9 cellular contexts compared by ENCODE assay signal in genomic region chr3:32313723-32314473, GRCh38.
A peak's percentile ranks its signal among the peaks of the same experiment; 100 is the strongest.
DNase-seq lines count a peak whose midpoint lies in the region; ATAC-seq and TF ChIP-seq lines count a peak whose summit lies in the region.
"Had no signal": no experiment of that assay in that cellular context is flagged by ENCODE, and none has a peak within 500 bp of the region (broad histone marks: within the 10 kb centered on the region; RNA-seq: fewer than 3 reads in every experiment).

No MANE protein-coding gene starts in this region.

- no peak overlapping the region for H3K4me3 ChIP-seq in fibroblast of mammary gland (ENCODE audit: control insufficient read depth, low read depth, low read length)

- peak overlapping the region; percentile 82 for H3K27ac Mint-ChIP-seq in stimulated activated naive CD8-positive, alpha-beta T cell treated with anti-CD3 and anti-CD28 coated beads, Interleukin-15, Interleukin-2, amounts not matched to agents 100 ng/mL and 50 ng/mL, for 24 hours

- H3K9me3 Mint-ChIP-seq in stimulated activated naive CD8-positive, alpha-beta T cell treated with anti-CD3 and anti-CD28 coated beads, Interleukin-15, Interleukin-2, amounts not matched to agents 100 ng/mL and 50 ng/mL, for 24 hours = no peaks in the 10 kb centered on the region

- DNase-seq in activated CD8-positive, alpha-beta memory T cell treated with anti-CD3 and anti-CD28 coated beads for 24 hours = peak; percentile 65
- no peak for DNase-seq in activated CD8-positive, alpha-beta memory T cell treated with anti-CD3 and anti-CD28 coated beads, Interleukin-2, amount 50 U/mL, for 4 hours
- peak; percentile 27 to 43 for DNase-seq in activated CD4-positive, alpha-beta T cell treated with anti-CD3 and anti-CD28 coated beads, Interleukin-2, amount 50 U/mL, for 48 hours
- DNase-seq in fibroblast of mammary gland (ENCODE audit: low read depth) (peak; percentile 53), left lobe of liver (ENCODE audit: low spot score) (no peak), NCI-H446 (lab: John Stamatoyannopoulos, UW) (no peak), DMS153 treated with DMSO at 0.1 percent for 48 hours (lab: John Stamatoyannopoulos, UW; ENCODE audit: unreplicated experiment) (no peak)
- DNase-seq: amniotic stem cell had no signal

- no peak for TF ChIP-seq CTCF in fibroblast of mammary gland (conservative IDR thresholded peaks at IDR 0.05; ENCODE audit: control insufficient read depth, insufficient read depth, low read depth, low read length)

- H3K36me3 Mint-ChIP-seq in stimulated activated naive CD8-positive, alpha-beta T cell treated with anti-CD3 and anti-CD28 coated beads, Interleukin-15, Interleukin-2, amounts not matched to agents 100 ng/mL and 50 ng/mL, for 24 hours (ENCODE audit: low read depth) = no peaks in the 10 kb centered on the region

- peak overlapping the region; percentile 66 for H3K4me3 Mint-ChIP-seq in stimulated activated naive CD8-positive, alpha-beta T cell treated with anti-CD3 and anti-CD28 coated beads, Interleukin-15, Interleukin-2, amounts not matched to agents 100 ng/mL and 50 ng/mL, for 24 hours

- peaks cover 27% of the 10 kb centered on the region for H3K4me1 Mint-ChIP-seq in stimulated activated naive CD8-positive, alpha-beta T cell treated with anti-CD3 and anti-CD28 coated beads, Interleukin-15, Interleukin-2, amounts not matched to agents 100 ng/mL and 50 ng/mL, for 24 hours (ENCODE audit: low read depth)

- no peaks in the 10 kb centered on the region for H3K27me3 Mint-ChIP-seq in stimulated activated naive CD8-positive, alpha-beta T cell treated with anti-CD3 and anti-CD28 coated beads, Interleukin-15, Interleukin-2, amounts not matched to agents 100 ng/mL and 50 ng/mL, for 24 hours

- ATAC-seq in left lobe of liver = no peak

Comparison
In these comparisons a context has a peak if more than half of its experiments do, and no peak if none do; other contexts are left out.
1. DNase-seq: peak in activated CD8-positive, alpha-beta memory T cell treated with anti-CD3 and anti-CD28 coated beads for 24 hours (single experiment), activated CD4-positive, alpha-beta T cell treated with anti-CD3 and anti-CD28 coated beads, Interleukin-2, amount 50 U/mL, for 48 hours (2 of 2) and fibroblast of mammary gland (single experiment); none in activated CD8-positive, alpha-beta memory T cell treated with anti-CD3 and anti-CD28 coated beads, Interleukin-2, amount 50 U/mL, for 4 hours (single experiment), left lobe of liver (single experiment), NCI-H446 (0 of 2) and DMS153 treated with DMSO at 0.1 percent for 48 hours (single experiment).